1 cellular context compared by ENCODE assay signal in genomic region chr6:121334299-121335104, GRCh38.
A peak's percentile ranks its signal among the peaks of the same experiment; 100 is the strongest.
TF ChIP-seq lines count a peak whose summit lies in the region.

Gene TBC1D32 (minus strand): TSS chr6:121334480. CDS start chr6:121334430, 50 bp downstream.

TF ChIP-seq in K562, 482 proteins besides CTCF, POLR2A, EP300 and RAD21 (continued from another document):
- no peak for TF ChIP-seq MLX (CRISPR knock-in tag; conservative IDR thresholded peaks at IDR 0.05)
- no peak for TF ChIP-seq SP1 (CRISPR knock-in tag; IDR thresholded peaks at IDR 0.05)
- TF ChIP-seq E4F1 (CRISPR knock-in tag; IDR thresholded peaks at IDR 0.05; ENCODE audit: borderline replicate concordance) = no peak
- TF ChIP-seq LEF1 (IDR thresholded peaks at IDR 0.05) = no peak
- TF ChIP-seq ZSCAN32 (CRISPR knock-in tag; IDR thresholded peaks at IDR 0.05) = no peak
- peak; percentile 66 to 74 for TF ChIP-seq E2F6 (IDR thresholded peaks at IDR 0.05; ENCODE audit: borderline replicate concordance in 1 of 2, extremely low read depth in 1 of 2, insufficient read depth in 1 of 2, insufficient read length in 1 of 2, low read depth in 1 of 2, low read length in 1 of 2, poor library complexity in 1 of 2, severe bottlenecking in 1 of 2)
- peak; percentile 87 for TF ChIP-seq RBFOX2 (IDR thresholded peaks at IDR 0.05; ENCODE audit: low read depth, low read length)
- no peak for TF ChIP-seq IRF1 (CRISPR knock-in tag; IDR thresholded peaks at IDR 0.05; ENCODE audit: borderline replicate concordance)
- TF ChIP-seq KHSRP (IDR thresholded peaks at IDR 0.05) = peak; percentile 50; the same call in 1 of the 2 replicates
- no peak for TF ChIP-seq ZNF57 (CRISPR knock-in tag; IDR thresholded peaks at IDR 0.05)
- TF ChIP-seq ZNF699 (CRISPR knock-in tag; IDR thresholded peaks at IDR 0.05; ENCODE audit: insufficient replicate concordance) = no peak
- no peak for TF ChIP-seq ZFP91 (CRISPR knock-in tag; IDR thresholded peaks at IDR 0.05)
- TF ChIP-seq HNRNPUL1 (IDR thresholded peaks at IDR 0.05; ENCODE audit: low read length) = no peak
- no peak for TF ChIP-seq GABPB2 (CRISPR knock-in tag; conservative IDR thresholded peaks at IDR 0.05)
- TF ChIP-seq CHD7 (IDR thresholded peaks at IDR 0.05; ENCODE audit: low read depth, low read length) = no peak
